24 cellular contexts compared by ENCODE assay signal in the genomic region with DNA sequence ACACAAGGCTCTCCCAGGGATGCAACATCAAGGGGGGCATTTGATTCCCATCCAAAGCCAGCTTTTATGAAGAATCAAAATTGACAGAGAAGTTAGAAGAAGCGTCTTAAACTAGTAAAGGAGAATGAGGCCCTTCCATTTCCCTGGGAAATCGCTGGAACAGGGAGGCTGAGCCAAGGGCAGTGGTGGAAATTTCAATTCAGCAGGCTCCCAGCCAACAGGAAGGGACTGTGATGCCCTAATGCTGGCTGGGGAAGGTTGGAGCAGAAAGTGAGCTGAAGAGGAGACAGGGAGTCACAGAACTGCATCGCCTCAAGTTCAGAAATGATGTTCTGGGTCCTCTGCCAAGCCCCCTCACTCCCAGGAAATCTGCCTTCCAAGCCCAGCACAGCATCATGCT.
DNase-seq lines count a peak whose midpoint lies in the region; FAIRE-seq and TF ChIP-seq lines count a peak whose summit lies in the region.
"Had no signal": no experiment of that assay in that cellular context is flagged by ENCODE, and none has a peak within 500 bp of the region (broad histone marks: within the 10 kb centered on the region; RNA-seq: fewer than 3 reads in every experiment).

No MANE protein-coding gene starts in this region.

- H3K4me3 ChIP-seq in bronchial epithelial cell (ENCODE audit: low read depth, low read length), result no peak overlapping the region
- H3K4me3 ChIP-seq: BLaER1 treated with 17β-estradiol and CSF1 and Interleukin-3, amounts not matched to agents 10 nM and 100 nM; GM12878; GM23248 had no signal

- no TSS peak for BruUV-seq in MCF 10A (replicated peaks; lab: Mats Ljungman, UMichigan)

- peak; percentile 81 for FAIRE-seq in bronchial epithelial cell (lab: Jason Lieb, UNC)
- FAIRE-seq: GM12878 had no signal

- no peaks in the 10 kb centered on the region for H3K36me3 ChIP-seq in bronchial epithelial cell (ENCODE audit: control insufficient read depth, insufficient read depth, low read length)
- H3K36me3 ChIP-seq: BLaER1 treated with 17β-estradiol and CSF1 and Interleukin-3, amounts not matched to agents 10 nM and 100 nM had no signal

- H3K4me3 Mint-ChIP-seq in MCF 10A (ENCODE audit: unreplicated experiment), result no peak overlapping the region
- no peak overlapping the region for H3K4me3 Mint-ChIP-seq in T-helper 2 cell treated with Interferon-gamma antibody and Interleukin-4, amounts not matched to agents 5 μg/mL and 100 μg/mL, for 36 hours
- H3K4me3 Mint-ChIP-seq: CD4-positive, alpha-beta memory T cell; H9; HFFc6 had no signal

- H3K36me3 Mint-ChIP-seq in MCF 10A (ENCODE audit: insufficient read depth, unreplicated experiment), result no peaks in the 10 kb centered on the region
- H3K36me3 Mint-ChIP-seq in T-helper 2 cell treated with Interferon-gamma antibody and Interleukin-4, amounts not matched to agents 5 μg/mL and 100 μg/mL, for 36 hours (ENCODE audit: low read depth), result no peaks in the 10 kb centered on the region
- H3K36me3 Mint-ChIP-seq: CD4-positive, alpha-beta memory T cell had no signal

- H3K27me3 Mint-ChIP-seq in MCF 10A (ENCODE audit: insufficient read depth, unreplicated experiment), result no peaks in the 10 kb centered on the region
- no peaks in the 10 kb centered on the region for H3K27me3 Mint-ChIP-seq in T-helper 2 cell treated with Interferon-gamma antibody and Interleukin-4, amounts not matched to agents 5 μg/mL and 100 μg/mL, for 36 hours (ENCODE audit: low read depth)

- no peaks in the 10 kb centered on the region for H3K27me3 ChIP-seq in bronchial epithelial cell (ENCODE audit: control insufficient read depth, insufficient read depth, low read length)
- H3K27me3 ChIP-seq: BLaER1 treated with 17β-estradiol and CSF1 and Interleukin-3, amounts not matched to agents 10 nM and 100 nM had no signal

- peaks cover 32% of the 10 kb centered on the region for H3K9me3 Mint-ChIP-seq in MCF 10A (ENCODE audit: unreplicated experiment)
- no peaks in the 10 kb centered on the region for H3K9me3 Mint-ChIP-seq in T-helper 2 cell treated with Interferon-gamma antibody and Interleukin-4, amounts not matched to agents 5 μg/mL and 100 μg/mL, for 36 hours
- H3K9me3 Mint-ChIP-seq: CD4-positive, alpha-beta memory T cell had no signal

- H3K27ac Mint-ChIP-seq in MCF 10A (ENCODE audit: low read depth, unreplicated experiment), result no peak overlapping the region
- H3K27ac Mint-ChIP-seq in T-helper 2 cell treated with Interferon-gamma antibody and Interleukin-4, amounts not matched to agents 5 μg/mL and 100 μg/mL, for 36 hours, result no peak overlapping the region
- H3K27ac Mint-ChIP-seq: CD4-positive, alpha-beta memory T cell; H9; HFFc6 had no signal

- intact Hi-C loops in posterior vena cava (cut with DNase I), result no loop called here
- intact Hi-C loops in MCF 10A (cut with micrococcal nuclease), result no loop called here

- H3K4me1 Mint-ChIP-seq in MCF 10A (ENCODE audit: insufficient read depth, unreplicated experiment), result no peaks in the 10 kb centered on the region
- peaks cover 3% of the 10 kb centered on the region for H3K4me1 Mint-ChIP-seq in T-helper 2 cell treated with Interferon-gamma antibody and Interleukin-4, amounts not matched to agents 5 μg/mL and 100 μg/mL, for 36 hours (ENCODE audit: low read depth)
- H3K4me1 Mint-ChIP-seq: CD4-positive, alpha-beta memory T cell; H9 had no signal

- TF ChIP-seq CTCF in bronchial epithelial cell (IDR thresholded peaks at IDR 0.05; ENCODE audit: insufficient read depth, low read length, severe bottlenecking), result no peak
- no peak for TF ChIP-seq CTCF in MCF 10A (IDR thresholded peaks at IDR 0.05; ENCODE audit: unreplicated experiment)

- peak; percentile 28 for DNase-seq in Ammon's horn (ENCODE audit: low spot score)
- DNase-seq in bronchial epithelial cell (ENCODE audit: low read depth), result no peak
- peak; percentile 53 for DNase-seq in medulla oblongata (ENCODE audit: extremely low spot score)
- peak; percentile 44 for DNase-seq in superior temporal gyrus (ENCODE audit: extremely low spot score)
- no peak for DNase-seq in posterior vena cava (ENCODE audit: low spot score)
- no peak for DNase-seq in MCF 10A (ENCODE audit: unreplicated experiment)
- DNase-seq in T-helper 2 cell treated with Interferon-gamma antibody and Interleukin-4, amounts not matched to agents 5 μg/mL and 100 μg/mL, for 36 hours (ENCODE audit: low spot score), result no peak
- DNase-seq: Caco-2; CD4-positive, alpha-beta memory T cell; DMS 273 treated with DMSO at 0.1 percent for 48 hours; DMS79 treated with DMSO at 0.1 percent for 48 hours; GM23248; H9; HFFc6; Karpas-422; NCI-H1417; NCI-H1694 treated with DMSO at 0.1 percent for 48 hours; NCI-H2081 treated with DMSO at 0.1 percent for 48 hours; NCI-H2171 treated with DMSO at 0.1 percent for 48 hours; NCI-H748 treated with DMSO at 0.1 percent for 48 hours; SIG-M5; SK-N-SH had no signal

- POLR2A ChIA-PET in MCF 10A (lab: Yijun Ruan, JAX), result no interaction called here

- CTCF ChIA-PET in MCF 10A (lab: Yijun Ruan, JAX), result no interaction called here

Comparison
In these comparisons a context has a peak if more than half of its experiments do, and no peak if none do; other contexts are left out.
1. DNase-seq: peak in Ammon's horn (single experiment), medulla oblongata (single experiment) and superior temporal gyrus (single experiment); none in bronchial epithelial cell (single experiment), posterior vena cava (single experiment), MCF 10A (single experiment) and T-helper 2 cell treated with Interferon-gamma antibody and Interleukin-4, amounts not matched to agents 5 μg/mL and 100 μg/mL, for 36 hours (single experiment).